21 cellular contexts compared by ENCODE assay signal in genomic region chr5:96459313-96460109, GRCh38. TPM values are rescaled to one million over a fixed set of nuclear protein-coding genes. Genes with fewer than 3 reads are reported as not detected.
DNase-seq lines count a peak whose midpoint lies in the region; ATAC-seq and TF ChIP-seq lines count a peak whose summit lies in the region.
"Had no signal": no experiment of that assay in that cellular context is flagged by ENCODE, and none has a peak within 500 bp of the region (broad histone marks: within the 10 kb centered on the region; RNA-seq: fewer than 3 reads in every experiment).

No MANE protein-coding gene starts in this region.

- H3K4me3 Mint-ChIP-seq in activated T-cell treated with anti-CD3 and anti-CD28 coated beads, Interleukin-2, amount 50 U/mL, for 4 hours, result no peak overlapping the region
- H3K4me3 Mint-ChIP-seq: CD8-positive, alpha-beta memory T cell had no signal

- ATAC-seq in activated T-cell treated with anti-CD3 and anti-CD28 coated beads, Interleukin-2, amount 50 U/mL, for 4 hours, result no peak
- ATAC-seq in SK-N-SH treated with all-trans-retinoic acid at 6 μM for 48 hours, result no peak
- ATAC-seq: heart left ventricle, psoas muscle had no signal

- H3K9me3 Mint-ChIP-seq in activated T-cell treated with anti-CD3 and anti-CD28 coated beads, Interleukin-2, amount 50 U/mL, for 4 hours, result peaks cover 6% of the 10 kb centered on the region

- peaks cover 5% of the 10 kb centered on the region for H3K4me1 Mint-ChIP-seq in activated T-cell treated with anti-CD3 and anti-CD28 coated beads, Interleukin-2, amount 50 U/mL, for 4 hours (ENCODE audit: low read depth)

- H3K27me3 Mint-ChIP-seq in activated T-cell treated with anti-CD3 and anti-CD28 coated beads, Interleukin-2, amount 50 U/mL, for 4 hours (ENCODE audit: low read depth), result peaks cover 9% of the 10 kb centered on the region

- H3K36me3 Mint-ChIP-seq in activated T-cell treated with anti-CD3 and anti-CD28 coated beads, Interleukin-2, amount 50 U/mL, for 4 hours (ENCODE audit: insufficient read depth), result no peaks in the 10 kb centered on the region
- H3K36me3 Mint-ChIP-seq: CD8-positive, alpha-beta memory T cell had no signal

- peak; percentile 32 for DNase-seq in DMS79 (lab: John Stamatoyannopoulos, UW)
- peak; percentile 93 for DNase-seq in NCI-H2029 treated with DMSO at 0.1 percent for 48 hours (lab: John Stamatoyannopoulos, UW)
- DNase-seq in NCI-H69 (lab: John Stamatoyannopoulos, UW), result peak; percentile 98
- DNase-seq in fibroblast of gingiva (ENCODE audit: low read depth), result peak; percentile 59
- DNase-seq in GM19240 (ENCODE audit: insufficient read length, low spot score), result no peak
- no peak for DNase-seq in activated CD8-positive, alpha-beta memory T cell treated with anti-CD3 and anti-CD28 coated beads, Interleukin-2, amount 50 U/mL, for 4 hours
- DNase-seq in activated T-cell treated with anti-CD3 and anti-CD28 coated beads, Interleukin-2, amount 50 U/mL, for 4 hours, result no peak
- DNase-seq: activated CD4-positive, CD25-positive, alpha-beta regulatory T cell treated with anti-CD3 and anti-CD28 coated beads, Interleukin-2, amount 50 U/mL, for 72 hours; activated CD8-positive, alpha-beta memory T cell treated with anti-CD3 and anti-CD28 coated beads for 24 hours; activated naive CD4-positive, alpha-beta T cell treated with Interleukin-2 at 50 U/mL for 16 hours; activated T-cell treated with anti-CD3 and anti-CD28 coated beads, Interleukin-2, amount 50 U/mL, for 48 hours; CD8-positive, alpha-beta memory T cell; heart left ventricle; mesenchymal stem cell; NCI-H1436; NCI-H526; psoas muscle; small intestine; stimulated activated naive CD4-positive, alpha-beta T cell treated with Interleukin-2 at 50 U/mL for 16 hours; T1000 had no signal

TF ChIP-seq in SK-N-SH treated with all-trans-retinoic acid at 6 μM for 48 hours, 23 proteins besides CTCF, POLR2A, EP300 and RAD21:
- no peak for TF ChIP-seq ESRRG (CRISPR knock-in tag; IDR thresholded peaks at IDR 0.05)
- no peak for TF ChIP-seq ISL1 (CRISPR knock-in tag; IDR thresholded peaks at IDR 0.05)
- no peak for TF ChIP-seq TOX (CRISPR knock-in tag; IDR thresholded peaks at IDR 0.05; ENCODE audit: borderline replicate concordance)
- TF ChIP-seq PATZ1 (CRISPR knock-in tag; IDR thresholded peaks at IDR 0.05; ENCODE audit: borderline replicate concordance), result no peak
- no peak for TF ChIP-seq CSDC2 (CRISPR knock-in tag; IDR thresholded peaks at IDR 0.05)
- TF ChIP-seq TCF4 (CRISPR knock-in tag; IDR thresholded peaks at IDR 0.05; ENCODE audit: borderline replicate concordance), result no peak
- no peak for TF ChIP-seq BACH2 (CRISPR knock-in tag; IDR thresholded peaks at IDR 0.05; ENCODE audit: borderline replicate concordance)
- no peak for TF ChIP-seq TSHZ2 (CRISPR knock-in tag; IDR thresholded peaks at IDR 0.05)
- no peak for TF ChIP-seq GLIS3 (CRISPR knock-in tag; IDR thresholded peaks at IDR 0.05)
- TF ChIP-seq ZNF70 (CRISPR knock-in tag; IDR thresholded peaks at IDR 0.05), result no peak
- TF ChIP-seq SNAI2 (CRISPR knock-in tag; IDR thresholded peaks at IDR 0.05), result no peak
- TF ChIP-seq CSRNP3 (CRISPR knock-in tag; IDR thresholded peaks at IDR 0.05), result no peak
- no peak for TF ChIP-seq ZNF565 (CRISPR knock-in tag; conservative IDR thresholded peaks at IDR 0.05; ENCODE audit: low read depth)
- no peak for TF ChIP-seq ZC3H10 (CRISPR knock-in tag; IDR thresholded peaks at IDR 0.05)
- TF ChIP-seq RARB (CRISPR knock-in tag; IDR thresholded peaks at IDR 0.05), result no peak
- no peak for TF ChIP-seq ZFP3 (CRISPR knock-in tag; IDR thresholded peaks at IDR 0.05)
- no peak for TF ChIP-seq PPARA (CRISPR knock-in tag; IDR thresholded peaks at IDR 0.05; ENCODE audit: borderline replicate concordance)
- no peak for TF ChIP-seq CREB5 (CRISPR knock-in tag; IDR thresholded peaks at IDR 0.05; ENCODE audit: low read depth)
- no peak for TF ChIP-seq OSR1 (CRISPR knock-in tag; IDR thresholded peaks at IDR 0.05)
- TF ChIP-seq POU6F1 (CRISPR knock-in tag; IDR thresholded peaks at IDR 0.05; ENCODE audit: borderline replicate concordance, low read depth), result no peak

RNA-seq across cellular contexts. Expression of gene PCSK1, which starts 26.5 kb away (rescaled TPM):
- not detected for total RNA-seq in activated T-cell treated with anti-CD3 and anti-CD28 coated beads, Interleukin-2, amount 50 U/mL, for 4 hours
- total RNA-seq: CD8-positive, alpha-beta memory T cell had no signal

Comparison
In these comparisons a context has a peak if more than half of its experiments do, and no peak if none do; other contexts are left out.
1. DNase-seq: peak in DMS79 (single experiment), NCI-H2029 treated with DMSO at 0.1 percent for 48 hours (single experiment), NCI-H69 (single experiment) and fibroblast of gingiva (single experiment); none in GM19240 (single experiment), activated CD8-positive, alpha-beta memory T cell treated with anti-CD3 and anti-CD28 coated beads, Interleukin-2, amount 50 U/mL, for 4 hours (single experiment) and activated T-cell treated with anti-CD3 and anti-CD28 coated beads, Interleukin-2, amount 50 U/mL, for 4 hours (single experiment).